16 cellular contexts compared by ENCODE assay signal in the genomic region with DNA sequence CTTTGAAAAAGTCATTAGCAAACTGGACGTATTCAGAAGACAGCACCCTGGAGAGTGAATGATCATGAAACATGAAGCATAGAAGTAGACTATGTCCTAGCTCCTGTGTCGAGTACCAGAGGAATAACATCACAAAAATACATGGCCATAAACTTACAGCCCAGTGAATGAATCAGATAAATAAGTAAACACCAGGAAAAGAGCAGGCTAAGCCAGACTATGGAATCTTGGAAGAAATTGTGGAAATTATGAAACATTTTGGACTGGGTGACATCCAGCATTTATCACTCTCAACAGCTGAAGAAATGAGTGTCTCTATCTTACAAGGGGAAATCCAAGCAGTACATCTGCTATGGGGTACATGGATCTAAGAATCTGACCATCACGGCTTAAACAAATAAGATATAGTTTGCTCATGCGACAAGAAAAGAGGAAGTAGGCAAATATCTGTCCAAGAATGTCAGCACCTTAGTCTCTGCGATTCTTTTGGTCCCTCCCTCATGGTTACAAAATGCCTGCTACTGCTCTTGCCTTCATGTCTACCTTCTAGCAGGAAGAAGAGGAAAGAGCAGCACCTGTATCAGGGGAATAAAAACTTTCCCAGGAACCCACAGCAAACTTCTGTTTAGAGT.
DNase-seq lines count a peak whose midpoint lies in the region; ATAC-seq and TF ChIP-seq lines count a peak whose summit lies in the region.
"Had no signal": no experiment of that assay in that cellular context is flagged by ENCODE, and none has a peak within 500 bp of the region (broad histone marks: within the 10 kb centered on the region; RNA-seq: fewer than 3 reads in every experiment).

No MANE protein-coding gene starts in this region.

- CTCF ChIA-PET in activated CD8-positive, alpha-beta memory T cell treated with anti-CD3 and anti-CD28 coated beads, Interleukin-2, amount 10 ng/mL, durations not matched to agents 7 days and 5 days (lab: Charles Lee), result no interaction called here

- no peak overlapping the region for H3K4me3 Mint-ChIP-seq in activated CD8-positive, alpha-beta memory T cell treated with anti-CD3 and anti-CD28 coated beads, Interleukin-2, amount 10 ng/mL, durations not matched to agents 7 days and 5 days
- no peak overlapping the region for H3K4me3 Mint-ChIP-seq in memory B cell
- H3K4me3 Mint-ChIP-seq: activated CD4-positive, alpha-beta memory T cell treated with anti-CD3 and anti-CD28 coated beads, Interleukin-2, amount 10 ng/mL, durations not matched to agents 7 days and 5 days had no signal

- TF ChIP-seq CTCF in NB4 (IDR thresholded peaks at IDR 0.05; ENCODE audit: low read depth, low read length), result no peak

- H3K9me3 Mint-ChIP-seq in activated CD8-positive, alpha-beta memory T cell treated with anti-CD3 and anti-CD28 coated beads, Interleukin-2, amount 10 ng/mL, durations not matched to agents 7 days and 5 days (ENCODE audit: low read depth), result no peaks in the 10 kb centered on the region
- peaks cover 2% of the 10 kb centered on the region for H3K9me3 Mint-ChIP-seq in memory B cell

- DNase-seq in activated CD8-positive, alpha-beta memory T cell treated with anti-CD3 and anti-CD28 coated beads for 24 hours, result peak; percentile 47
- no peak for DNase-seq in activated CD8-positive, alpha-beta memory T cell treated with anti-CD3 and anti-CD28 coated beads, Interleukin-2, amount 10 ng/mL, durations not matched to agents 7 days and 5 days
- DNase-seq in NB4 (ENCODE audit: low read depth) (peak; percentile 18), memory B cell (ENCODE audit: low spot score in 2 of 2) (no peak), NCI-H82 treated with DMSO at 0.1 percent for 48 hours (lab: John Stamatoyannopoulos, UW; ENCODE audit: unreplicated experiment) (no peak), SK-N-DZ (ENCODE audit: low spot score) (no peak)
- DNase-seq: ACHN; activated CD4-positive, alpha-beta memory T cell treated with anti-CD3 and anti-CD28 coated beads, Interleukin-2, amount 10 ng/mL, durations not matched to agents 7 days and 5 days; cortex of kidney; DMS 273 treated with DMSO at 0.1 percent for 48 hours; NCI-H1105 treated with DMSO at 0.1 percent for 48 hours; NCI-H69; stimulated activated CD4-positive, alpha-beta T cell treated with anti-CD3 and anti-CD28 coated beads, Interleukin-2, amount 100 ng/mL, for 48 hours; stomach had no signal

- no peak overlapping the region for H3K4me3 ChIP-seq in NB4 (ENCODE audit: low read depth, low read length)
- H3K4me3 ChIP-seq: stomach had no signal

- TF ChIP-seq POLR2A in NB4 (IDR thresholded peaks at IDR 0.05; ENCODE audit: extremely low read depth, insufficient read length), result no peak

- H3K27me3 Mint-ChIP-seq in activated CD8-positive, alpha-beta memory T cell treated with anti-CD3 and anti-CD28 coated beads, Interleukin-2, amount 10 ng/mL, durations not matched to agents 7 days and 5 days, result peaks cover 3% of the 10 kb centered on the region
- H3K27me3 Mint-ChIP-seq in memory B cell, result peaks cover 28% of the 10 kb centered on the region
- H3K27me3 Mint-ChIP-seq: activated CD4-positive, alpha-beta memory T cell treated with anti-CD3 and anti-CD28 coated beads, Interleukin-2, amount 10 ng/mL, durations not matched to agents 7 days and 5 days had no signal

- no peak for ATAC-seq in activated CD8-positive, alpha-beta memory T cell treated with anti-CD3 and anti-CD28 coated beads, Interleukin-2, amount 10 ng/mL, durations not matched to agents 7 days and 5 days
- peak; percentile 52 for ATAC-seq in GM21529 (IDR thresholded peaks at IDR 0.05; ENCODE audit: unreplicated experiment)
- peak; percentile 67 for ATAC-seq in memory B cell (ENCODE audit: low read depth)
- no peak for ATAC-seq in HG02763 (IDR thresholded peaks at IDR 0.05; ENCODE audit: unreplicated experiment)

- peaks cover 10% of the 10 kb centered on the region for H3K4me1 Mint-ChIP-seq in activated CD8-positive, alpha-beta memory T cell treated with anti-CD3 and anti-CD28 coated beads, Interleukin-2, amount 10 ng/mL, durations not matched to agents 7 days and 5 days
- peaks cover 9% of the 10 kb centered on the region for H3K4me1 Mint-ChIP-seq in memory B cell

- H3K36me3 Mint-ChIP-seq in activated CD8-positive, alpha-beta memory T cell treated with anti-CD3 and anti-CD28 coated beads, Interleukin-2, amount 10 ng/mL, durations not matched to agents 7 days and 5 days, result no peaks in the 10 kb centered on the region
- H3K36me3 Mint-ChIP-seq in memory B cell, result no peaks in the 10 kb centered on the region

- H3K27ac Mint-ChIP-seq in activated CD8-positive, alpha-beta memory T cell treated with anti-CD3 and anti-CD28 coated beads, Interleukin-2, amount 10 ng/mL, durations not matched to agents 7 days and 5 days, result no peak overlapping the region
- H3K27ac Mint-ChIP-seq in memory B cell, result no peak overlapping the region
- H3K27ac Mint-ChIP-seq: activated CD4-positive, alpha-beta memory T cell treated with anti-CD3 and anti-CD28 coated beads, Interleukin-2, amount 10 ng/mL, durations not matched to agents 7 days and 5 days had no signal

Comparison
In these comparisons a context has a peak if more than half of its experiments do, and no peak if none do; other contexts are left out.
1. DNase-seq: peak in activated CD8-positive, alpha-beta memory T cell treated with anti-CD3 and anti-CD28 coated beads for 24 hours (single experiment) and NB4 (single experiment); none in activated CD8-positive, alpha-beta memory T cell treated with anti-CD3 and anti-CD28 coated beads, Interleukin-2, amount 10 ng/mL, durations not matched to agents 7 days and 5 days (single experiment), memory B cell (0 of 2), NCI-H82 treated with DMSO at 0.1 percent for 48 hours (single experiment) and SK-N-DZ (single experiment).
2. ATAC-seq: peak in GM21529 (single experiment) and memory B cell (single experiment); none in activated CD8-positive, alpha-beta memory T cell treated with anti-CD3 and anti-CD28 coated beads, Interleukin-2, amount 10 ng/mL, durations not matched to agents 7 days and 5 days (single experiment) and HG02763 (single experiment).